8 cellular contexts compared by ENCODE assay signal in genomic region chr10:80893256-80893655, GRCh38.
"Had no signal": no experiment of that assay in that cellular context is flagged by ENCODE, and none has a peak within 500 bp of the region (broad histone marks: within the 10 kb centered on the region; RNA-seq: fewer than 3 reads in every experiment).

No MANE protein-coding gene starts in this region.

- H3K9ac ChIP-seq: GM23248 had no signal

- H3K27me3 Mint-ChIP-seq: IgD-negative memory B cell had no signal

- H3K36me3 Mint-ChIP-seq: IgD-negative memory B cell had no signal

- H3K4me3 Mint-ChIP-seq: HFFc6, IgD-negative memory B cell had no signal

- H3K36me3 ChIP-seq: HAP-1 had no signal

- H2AFZ ChIP-seq: GM23248 had no signal

- H3K4me1 Mint-ChIP-seq: IgD-negative memory B cell had no signal

- H3K27ac ChIP-seq: GM23248, HL-60 had no signal

- ATAC-seq: HCT116 had no signal

- H3K4me1 ChIP-seq: HAP-1 had no signal

- H3K27ac Mint-ChIP-seq: HFFc6, IgD-negative memory B cell had no signal

- H3K4me3 ChIP-seq: GM23248, HAP-1 had no signal

- DNase-seq: GM23248, GOT3, H7, HFFc6 had no signal

- H3K9me3 ChIP-seq: HAP-1 had no signal
